In genomic region chr17:5584383-5584951, GRCh38 we compare ENCODE assay signal across 8 cellular contexts. TPM values are rescaled to one million over a fixed set of nuclear protein-coding genes. Genes with fewer than 3 reads are reported as not detected.
DNase-seq lines count a peak whose midpoint lies in the region; ATAC-seq and TF ChIP-seq lines count a peak whose summit lies in the region.

NLRP1 (minus strand) TSS chr17:5584509; CDS start chr17:5583957, 552 bp downstream.

- peak; percentile 77 for ATAC-seq in HG03060 (IDR thresholded peaks at IDR 0.05; ENCODE audit: low read depth, unreplicated experiment)

- no peaks in the 10 kb centered on the region for H3K9me3 ChIP-seq in fibroblast of lung (ENCODE audit: control insufficient read depth, insufficient read depth, low read depth, low read length)
- no peaks in the 10 kb centered on the region for H3K9me3 ChIP-seq in neural progenitor cell (ENCODE audit: low read depth)
- H3K9me3 ChIP-seq in stomach smooth muscle (ENCODE audit: control insufficient read depth in 2 of 2, low read length in 2 of 2) = no peaks in the 10 kb centered on the region

- no peaks in the 10 kb centered on the region for H3K27me3 Mint-ChIP-seq in activated T-cell treated with anti-CD3 and anti-CD28 coated beads, Interleukin-2, amount 50 U/mL, for 24 hours
- peaks cover 8% of the 10 kb centered on the region for H3K27me3 Mint-ChIP-seq in neural progenitor cell (ENCODE audit: insufficient read depth, low read depth)

- H3K4me1 Mint-ChIP-seq in activated T-cell treated with anti-CD3 and anti-CD28 coated beads, Interleukin-2, amount 50 U/mL, for 24 hours (ENCODE audit: low read depth) = peaks cover 75% of the 10 kb centered on the region
- H3K4me1 Mint-ChIP-seq in neural progenitor cell = peaks cover 16% of the 10 kb centered on the region

- H3K9me3 Mint-ChIP-seq in activated T-cell treated with anti-CD3 and anti-CD28 coated beads, Interleukin-2, amount 50 U/mL, for 24 hours = no peaks in the 10 kb centered on the region
- no peaks in the 10 kb centered on the region for H3K9me3 Mint-ChIP-seq in neural progenitor cell

- H3K4me1 ChIP-seq in fibroblast of lung (ENCODE audit: control insufficient read depth, extremely low read depth, insufficient read depth, low read length) = peaks cover 16% of the 10 kb centered on the region
- no peaks in the 10 kb centered on the region for H3K4me1 ChIP-seq in neural progenitor cell
- peaks cover 8% of the 10 kb centered on the region for H3K4me1 ChIP-seq in stomach smooth muscle (ENCODE audit: control insufficient read depth, insufficient read depth, low read length)

- H3K4me3 Mint-ChIP-seq in activated T-cell treated with anti-CD3 and anti-CD28 coated beads, Interleukin-2, amount 50 U/mL, for 24 hours = peak within 1 kb of the TSS; percentile 95
- no peak within 1 kb of the TSS for H3K4me3 Mint-ChIP-seq in neural progenitor cell

- no peaks in the 10 kb centered on the region for H3F3A ChIP-seq in neural progenitor cell (ENCODE audit: low read depth)

- DNase-seq in activated gamma-delta T cell treated with Interleukin-2 at 50 U/mL for 16 hours = peak; percentile 95
- DNase-seq in activated gamma-delta T cell (lab: John Stamatoyannopoulos, UW) = no peak
- DNase-seq in OCI-M1 (lab: John Stamatoyannopoulos, UW) = peak; percentile 41
- peak; percentile 94 for DNase-seq in activated T-cell treated with anti-CD3 and anti-CD28 coated beads, Interleukin-2, amount 50 U/mL, for 24 hours
- peak; percentile 92 to 95 for DNase-seq in fibroblast of lung (ENCODE audit: low read depth in 2 of 2)
- no peak for DNase-seq in neural progenitor cell (ENCODE audit: low spot score)

- H3K9ac ChIP-seq in fibroblast of lung (ENCODE audit: insufficient read depth, low read length) = peak within 1 kb of the TSS; percentile 64
- H3K9ac ChIP-seq in neural progenitor cell = no peak within 1 kb of the TSS
- peak within 1 kb of the TSS; percentile 55 to 62 for H3K9ac ChIP-seq in stomach smooth muscle (ENCODE audit: low read length in 2 of 2)

- H3K4me3 ChIP-seq in fibroblast of lung (replicated peaks in 1 of 4; ENCODE audit: control extremely low read depth in 1 of 4, insufficient read depth in 1 of 4, low read depth in 3 of 4, low read length in 4 of 4) = peak within 1 kb of the TSS; percentile 60 to 75 (median 68)
- H3K4me3 ChIP-seq in neural progenitor cell = no peak within 1 kb of the TSS
- peak within 1 kb of the TSS; percentile 43 to 69 for H3K4me3 ChIP-seq in stomach smooth muscle (ENCODE audit: low read length in 2 of 2)

- H2AFZ ChIP-seq in fibroblast of lung (ENCODE audit: low read length) = peak within 1 kb of the TSS; percentile 94
- H2AFZ ChIP-seq in neural progenitor cell (replicated peaks) = no peak within 1 kb of the TSS

- H3K79me2 ChIP-seq in fibroblast of lung (ENCODE audit: control insufficient read depth, insufficient read depth, low read length) (peaks cover 6% of the 10 kb centered on the region), neural progenitor cell (ENCODE audit: low read depth) (no peaks in the 10 kb centered on the region)

- TF ChIP-seq CTCF in fibroblast of lung (conservative IDR thresholded peaks at IDR 0.05 in 1 of 2, IDR thresholded peaks at IDR 0.05 in 1 of 2; ENCODE audit: low read depth in 1 of 2, low read length in 2 of 2) = no peak
- TF ChIP-seq CTCF in neural progenitor cell (IDR thresholded peaks at IDR 0.05) = no peak

- H3K36me3 ChIP-seq in fibroblast of lung (ENCODE audit: control insufficient read depth, insufficient read depth, low read length) (peaks cover 4% of the 10 kb centered on the region), neural progenitor cell (no peaks in the 10 kb centered on the region), stomach smooth muscle (ENCODE audit: control insufficient read depth in 2 of 2, insufficient read depth in 2 of 2, low read length in 2 of 2) (no peaks in the 10 kb centered on the region)

- H4K20me1 ChIP-seq in fibroblast of lung (ENCODE audit: control insufficient read depth, extremely low read depth, insufficient read depth, low read length) = no peaks in the 10 kb centered on the region
- H4K20me1 ChIP-seq in neural progenitor cell (ENCODE audit: low read depth) = no peaks in the 10 kb centered on the region

- peak within 1 kb of the TSS; percentile 97 for H3K27ac Mint-ChIP-seq in activated T-cell treated with anti-CD3 and anti-CD28 coated beads, Interleukin-2, amount 50 U/mL, for 24 hours
- H3K27ac Mint-ChIP-seq in neural progenitor cell = peak within 1 kb of the TSS; percentile 83

- H3K36me3 Mint-ChIP-seq in activated T-cell treated with anti-CD3 and anti-CD28 coated beads, Interleukin-2, amount 50 U/mL, for 24 hours (ENCODE audit: low read depth) = peaks cover 40% of the 10 kb centered on the region
- H3K36me3 Mint-ChIP-seq in neural progenitor cell = no peaks in the 10 kb centered on the region

- H3K27ac ChIP-seq in fibroblast of lung (ENCODE audit: insufficient read depth, low read length) (peak within 1 kb of the TSS; percentile 89), neural progenitor cell (no peak within 1 kb of the TSS), stomach smooth muscle (ENCODE audit: low read length) (peak within 1 kb of the TSS; percentile 37)

- peak within 1 kb of the TSS; percentile 88 for H3K4me2 ChIP-seq in fibroblast of lung (ENCODE audit: extremely low read depth, insufficient read depth, low read length)
- no peak within 1 kb of the TSS for H3K4me2 ChIP-seq in neural progenitor cell

- H3K27me3 ChIP-seq in fibroblast of lung (ENCODE audit: control insufficient read depth, insufficient read depth, low read length) (peaks cover 2% of the 10 kb centered on the region), neural progenitor cell (no peaks in the 10 kb centered on the region), stomach smooth muscle (ENCODE audit: control insufficient read depth in 1 of 2, insufficient read depth in 2 of 2, low read length in 2 of 2) (peaks cover 0 to 2% of the 10 kb centered on the region in 2 donors)

RNA-seq across cellular contexts. Expression of gene NLRP1, which starts in this region (rescaled TPM):
- 11.8 and 22.1 TPM in 2 replicates for total RNA-seq in fibroblast of lung
- 23.1 and 35.1 TPM in 2 replicates for polyA plus RNA-seq in fibroblast of lung
- 35.9 and 61.2 TPM in 2 replicates for polyA plus RNA-seq in fibroblast of lung (2012)
- polyA minus RNA-seq in fibroblast of lung (ENCODE audit: low replicate concordance) = 31.1 and 31.2 TPM in 2 replicates
- total RNA-seq in neural progenitor cell (ENCODE audit: low replicate concordance) = 29.3 and 88.3 TPM in 2 replicates

Comparison
In these comparisons a context has a peak if more than half of its experiments do, and no peak if none do; other contexts are left out.
1. DNase-seq: peak in activated gamma-delta T cell treated with Interleukin-2 at 50 U/mL for 16 hours (single experiment), OCI-M1 (single experiment), activated T-cell treated with anti-CD3 and anti-CD28 coated beads, Interleukin-2, amount 50 U/mL, for 24 hours (single experiment) and fibroblast of lung (2 of 2); none in activated gamma-delta T cell (single experiment) and neural progenitor cell (single experiment).